In the genomic region with DNA sequence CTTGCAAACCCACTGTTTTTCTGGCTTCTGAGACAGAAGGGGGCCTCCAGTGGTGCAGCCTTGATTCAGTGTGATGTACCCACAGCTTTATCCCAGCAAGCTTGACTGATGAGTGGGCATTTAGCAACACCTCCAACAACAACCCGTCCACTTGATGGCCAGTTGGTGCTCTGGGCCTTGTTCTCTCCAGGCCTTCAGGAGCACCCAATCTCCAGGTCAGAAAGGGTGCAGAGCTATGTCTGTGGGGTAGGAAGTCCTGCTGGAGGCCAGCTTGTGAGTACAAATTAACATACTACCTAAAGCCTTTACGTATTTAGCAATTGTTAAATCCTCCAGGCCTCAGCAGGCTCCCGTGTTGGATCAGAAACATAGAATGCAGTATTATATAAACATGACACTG, we compare ENCODE assay signal across 37 cellular contexts.
"Had no signal": no experiment of that assay in that cellular context is flagged by ENCODE, and none has a peak within 500 bp of the region (broad histone marks: within the 10 kb centered on the region; RNA-seq: fewer than 3 reads in every experiment).

No MANE protein-coding gene starts in this region.

- H3K36me3 ChIP-seq: ascending aorta, cardiac muscle cell had no signal

- H3K4me1 ChIP-seq: ascending aorta had no signal

- DNase-seq: activated CD4-positive, alpha-beta memory T cell treated with anti-CD3 and anti-CD28 coated beads, Interleukin-2, amount 10 ng/mL, durations not matched to agents 7 days and 5 days; activated CD4-positive, alpha-beta T cell treated with anti-CD3 and anti-CD28 coated beads for 1 hour; activated CD4-positive, alpha-beta T cell treated with anti-CD3 and anti-CD28 coated beads for 36 hours; activated CD4-positive, alpha-beta T cell treated with anti-CD3 and anti-CD28 coated beads for 48 hours; activated CD4-positive, alpha-beta T cell treated with anti-CD3 and anti-CD28 coated beads, Interleukin-2, amount 50 U/mL, for 1 hour; activated CD4-positive, alpha-beta T cell treated with anti-CD3 and anti-CD28 coated beads, Interleukin-2, amount 50 U/mL, for 48 hours; activated CD4-positive, CD25-positive, alpha-beta regulatory T cell; activated CD8-positive, alpha-beta memory T cell treated with anti-CD3 and anti-CD28 coated beads for 24 hours; activated CD8-positive, alpha-beta memory T cell treated with anti-CD3 and anti-CD28 coated beads, Interleukin-2, amount 10 ng/mL, durations not matched to agents 7 days and 5 days; activated CD8-positive, alpha-beta memory T cell treated with anti-CD3 and anti-CD28 coated beads, Interleukin-2, amount 50 U/mL, for 48 hours; activated CD8-positive, alpha-beta T cell treated with anti-CD3 and anti-CD28 coated beads, Interleukin-2, amount 10 ng/mL, durations not matched to agents 7 days and 5 days; activated effector memory CD4-positive, alpha-beta T cell treated with Interleukin-2 at 50 U/mL for 16 hours; activated gamma-delta T cell; activated naive CD4-positive, alpha-beta T cell treated with anti-CD3 and anti-CD28 coated beads, Interleukin-2, amount 10 ng/mL, durations not matched to agents 7 days and 5 days; activated naive CD4-positive, alpha-beta T cell treated with Interleukin-2 at 50 U/mL for 16 hours; activated naive CD8-positive, alpha-beta T cell treated with anti-CD3 and anti-CD28 coated beads, Interleukin-2, amount 10 ng/mL, durations not matched to agents 7 days and 5 days; activated naive CD8-positive, alpha-beta T cell treated with anti-CD3 and anti-CD28 coated beads, Interleukin-2, amount 50 U/mL, for 24 hours; activated T-cell treated with anti-CD3 and anti-CD28 coated beads, Interleukin-2, amount 50 U/mL, for 24 hours; activated T-cell treated with anti-CD3 and anti-CD28 coated beads, Interleukin-2, amount 50 U/mL, for 48 hours; amygdala; anterior cingulate cortex; caudate nucleus; cerebellar nuclear complex; SW 1271; T-helper 1 cell; T-helper 9 cell had no signal

- H3K4me3 ChIP-seq: ascending aorta, cardiac muscle cell had no signal

- H3K27ac Mint-ChIP-seq: activated CD4-positive, alpha-beta memory T cell treated with anti-CD3 and anti-CD28 coated beads, Interleukin-2, amount 10 ng/mL, durations not matched to agents 7 days and 5 days; activated CD4-positive, alpha-beta T cell treated with anti-CD3 and anti-CD28 coated beads for 36 hours; activated CD8-positive, alpha-beta memory T cell treated with anti-CD3 and anti-CD28 coated beads, Interleukin-2, amount 10 ng/mL, durations not matched to agents 7 days and 5 days; activated CD8-positive, alpha-beta T cell treated with anti-CD3 and anti-CD28 coated beads, Interleukin-2, amount 10 ng/mL, durations not matched to agents 7 days and 5 days; activated naive CD4-positive, alpha-beta T cell treated with anti-CD3 and anti-CD28 coated beads, Interleukin-2, amount 10 ng/mL, durations not matched to agents 7 days and 5 days; activated naive CD4-positive, alpha-beta T cell treated with anti-CD3 and anti-CD28 coated beads, Interleukin-2, amount 50 U/mL, for 24 hours; activated naive CD8-positive, alpha-beta T cell; activated naive CD8-positive, alpha-beta T cell treated with anti-CD3 and anti-CD28 coated beads, Interleukin-2, amount 10 ng/mL, durations not matched to agents 7 days and 5 days; activated naive CD8-positive, alpha-beta T cell treated with anti-CD3 and anti-CD28 coated beads, Interleukin-2, amount 50 U/mL, for 24 hours; activated T-cell treated with anti-CD3 and anti-CD28 coated beads, Interleukin-2, amount 50 U/mL, for 24 hours; activated T-helper 2 cell treated with anti-CD3 and anti-CD28 coated beads, Interferon-gamma antibody, Interleukin-2, Interleukin-4, amounts not matched to agents 10 μg/mL and 5 μg/mL and 100 μg/mL, durations not matched to agents 14 hours and 24 hours and 36 hours; brain; T-helper 1 cell treated with Interleukin-12 subunit alpha and Interleukin-12 subunit beta and Interleukin-4 antibody, amounts not matched to agents 30 μg/mL and 1 μg/mL, for 36 hours had no signal

- FAIRE-seq: bronchial epithelial cell, TTC549 had no signal

- H3K9me3 Mint-ChIP-seq: activated CD4-positive, alpha-beta memory T cell treated with anti-CD3 and anti-CD28 coated beads, Interleukin-2, amount 10 ng/mL, durations not matched to agents 7 days and 5 days; activated naive CD4-positive, alpha-beta T cell treated with anti-CD3 and anti-CD28 coated beads, Interleukin-2, amount 10 ng/mL, durations not matched to agents 7 days and 5 days; activated naive CD4-positive, alpha-beta T cell treated with anti-CD3 and anti-CD28 coated beads, Interleukin-2, amount 50 U/mL, for 24 hours; activated naive CD8-positive, alpha-beta T cell treated with anti-CD3 and anti-CD28 coated beads, Interleukin-2, amount 10 ng/mL, durations not matched to agents 7 days and 5 days; activated naive CD8-positive, alpha-beta T cell treated with anti-CD3 and anti-CD28 coated beads, Interleukin-2, amount 50 U/mL, for 24 hours; activated T-cell treated with anti-CD3 and anti-CD28 coated beads, Interleukin-2, amount 50 U/mL, for 24 hours; activated T-helper 2 cell treated with anti-CD3 and anti-CD28 coated beads, Interferon-gamma antibody, Interleukin-2, Interleukin-4, amounts not matched to agents 10 μg/mL and 5 μg/mL and 100 μg/mL, durations not matched to agents 14 hours and 24 hours and 36 hours; brain; central memory CD8-positive, alpha-beta T cell; T-helper 1 cell treated with Interleukin-12 subunit alpha and Interleukin-12 subunit beta and Interleukin-4 antibody, amounts not matched to agents 30 μg/mL and 1 μg/mL, for 36 hours had no signal

- H3K4me1 Mint-ChIP-seq: activated CD4-positive, alpha-beta memory T cell treated with anti-CD3 and anti-CD28 coated beads, Interleukin-2, amount 10 ng/mL, durations not matched to agents 7 days and 5 days; activated CD4-positive, alpha-beta T cell treated with anti-CD3 and anti-CD28 coated beads for 36 hours; activated CD8-positive, alpha-beta memory T cell treated with anti-CD3 and anti-CD28 coated beads, Interleukin-2, amount 10 ng/mL, durations not matched to agents 7 days and 5 days; activated naive CD4-positive, alpha-beta T cell treated with anti-CD3 and anti-CD28 coated beads, Interleukin-2, amount 10 ng/mL, durations not matched to agents 7 days and 5 days; activated naive CD4-positive, alpha-beta T cell treated with anti-CD3 and anti-CD28 coated beads, Interleukin-2, amount 50 U/mL, for 24 hours; activated naive CD8-positive, alpha-beta T cell treated with anti-CD3 and anti-CD28 coated beads, Interleukin-2, amount 10 ng/mL, durations not matched to agents 7 days and 5 days; activated naive CD8-positive, alpha-beta T cell treated with anti-CD3 and anti-CD28 coated beads, Interleukin-2, amount 50 U/mL, for 24 hours; central memory CD8-positive, alpha-beta T cell had no signal

- H3K36me3 Mint-ChIP-seq: activated CD8-positive, alpha-beta memory T cell treated with anti-CD3 and anti-CD28 coated beads, Interleukin-2, amount 10 ng/mL, durations not matched to agents 7 days and 5 days; activated naive CD4-positive, alpha-beta T cell treated with anti-CD3 and anti-CD28 coated beads, Interleukin-2, amount 10 ng/mL, durations not matched to agents 7 days and 5 days; activated naive CD4-positive, alpha-beta T cell treated with anti-CD3 and anti-CD28 coated beads, Interleukin-2, amount 50 U/mL, for 24 hours; activated naive CD8-positive, alpha-beta T cell; activated naive CD8-positive, alpha-beta T cell treated with anti-CD3 and anti-CD28 coated beads, Interleukin-2, amount 10 ng/mL, durations not matched to agents 7 days and 5 days had no signal

- H3K9me3 ChIP-seq: ascending aorta had no signal

- H3K27me3 Mint-ChIP-seq: activated CD4-positive, alpha-beta memory T cell treated with anti-CD3 and anti-CD28 coated beads, Interleukin-2, amount 10 ng/mL, durations not matched to agents 7 days and 5 days; activated CD4-positive, alpha-beta T cell treated with anti-CD3 and anti-CD28 coated beads for 36 hours; activated CD8-positive, alpha-beta memory T cell treated with anti-CD3 and anti-CD28 coated beads, Interleukin-2, amount 10 ng/mL, durations not matched to agents 7 days and 5 days; activated naive CD4-positive, alpha-beta T cell treated with anti-CD3 and anti-CD28 coated beads, Interleukin-2, amount 50 U/mL, for 24 hours; activated naive CD8-positive, alpha-beta T cell; activated naive CD8-positive, alpha-beta T cell treated with anti-CD3 and anti-CD28 coated beads, Interleukin-2, amount 10 ng/mL, durations not matched to agents 7 days and 5 days; activated naive CD8-positive, alpha-beta T cell treated with anti-CD3 and anti-CD28 coated beads, Interleukin-2, amount 50 U/mL, for 24 hours; activated T-cell treated with anti-CD3 and anti-CD28 coated beads, Interleukin-2, amount 50 U/mL, for 24 hours; brain; central memory CD8-positive, alpha-beta T cell had no signal

- H3K27ac ChIP-seq: ascending aorta, cardiac muscle cell, VCaP had no signal

- H3K27me3 ChIP-seq: ascending aorta, cardiac muscle cell had no signal

- H3K4me3 Mint-ChIP-seq: activated CD4-positive, alpha-beta memory T cell treated with anti-CD3 and anti-CD28 coated beads, Interleukin-2, amount 10 ng/mL, durations not matched to agents 7 days and 5 days; activated CD4-positive, alpha-beta T cell treated with anti-CD3 and anti-CD28 coated beads for 36 hours; activated CD8-positive, alpha-beta memory T cell treated with anti-CD3 and anti-CD28 coated beads, Interleukin-2, amount 10 ng/mL, durations not matched to agents 7 days and 5 days; activated CD8-positive, alpha-beta T cell treated with anti-CD3 and anti-CD28 coated beads, Interleukin-2, amount 10 ng/mL, durations not matched to agents 7 days and 5 days; activated naive CD4-positive, alpha-beta T cell treated with anti-CD3 and anti-CD28 coated beads, Interleukin-2, amount 10 ng/mL, durations not matched to agents 7 days and 5 days; activated naive CD4-positive, alpha-beta T cell treated with anti-CD3 and anti-CD28 coated beads, Interleukin-2, amount 50 U/mL, for 24 hours; activated naive CD8-positive, alpha-beta T cell; activated naive CD8-positive, alpha-beta T cell treated with anti-CD3 and anti-CD28 coated beads, Interleukin-2, amount 10 ng/mL, durations not matched to agents 7 days and 5 days; activated naive CD8-positive, alpha-beta T cell treated with anti-CD3 and anti-CD28 coated beads, Interleukin-2, amount 50 U/mL, for 24 hours; activated T-cell treated with anti-CD3 and anti-CD28 coated beads, Interleukin-2, amount 50 U/mL, for 24 hours; central memory CD8-positive, alpha-beta T cell; T-helper 1 cell treated with Interleukin-12 subunit alpha and Interleukin-12 subunit beta and Interleukin-4 antibody, amounts not matched to agents 30 μg/mL and 1 μg/mL, for 36 hours had no signal
